ENCODE assay signal across 1 cellular context in the genomic region with DNA sequence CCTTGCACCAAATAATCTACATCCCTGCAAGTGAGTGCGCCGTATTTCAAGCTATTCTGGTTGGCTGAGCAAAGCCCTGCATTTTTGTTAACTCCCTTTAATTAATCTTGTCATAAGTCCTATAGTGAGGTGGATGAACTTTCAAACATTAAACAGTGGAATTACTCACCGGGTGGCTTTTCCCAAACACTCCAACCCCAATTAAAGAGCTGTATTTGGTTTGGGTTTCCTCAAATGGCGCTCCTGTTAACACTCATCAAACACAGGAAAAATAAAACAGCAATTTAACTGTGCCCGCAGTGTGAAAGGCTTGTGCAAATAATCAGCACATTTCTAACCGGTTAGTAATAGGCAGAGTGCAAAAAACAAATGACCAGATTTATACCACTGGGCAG.
TF ChIP-seq lines count a peak whose summit lies in the region.

No MANE protein-coding gene starts in this region.

TF ChIP-seq in HEK293, 187 proteins besides CTCF, POLR2A, EP300 and RAD21 (continued from another document and continues in another):
- no peak for TF ChIP-seq ZNF701 (tag by site-specific recombination; IDR thresholded peaks at IDR 0.05)
- no peak for TF ChIP-seq ZNF169 (tag by site-specific recombination; IDR thresholded peaks at IDR 0.05)
- 0 out of 2 replicates have a peak, but pooled peaks have one; percentile 23 for TF ChIP-seq YY1 (tag by site-specific recombination; IDR thresholded peaks at IDR 0.05)
- TF ChIP-seq ZNF596 (tag by site-specific recombination; IDR thresholded peaks at IDR 0.05): peak; percentile 21; the same call in 1 of the 2 replicates
- TF ChIP-seq, protein P1, sequence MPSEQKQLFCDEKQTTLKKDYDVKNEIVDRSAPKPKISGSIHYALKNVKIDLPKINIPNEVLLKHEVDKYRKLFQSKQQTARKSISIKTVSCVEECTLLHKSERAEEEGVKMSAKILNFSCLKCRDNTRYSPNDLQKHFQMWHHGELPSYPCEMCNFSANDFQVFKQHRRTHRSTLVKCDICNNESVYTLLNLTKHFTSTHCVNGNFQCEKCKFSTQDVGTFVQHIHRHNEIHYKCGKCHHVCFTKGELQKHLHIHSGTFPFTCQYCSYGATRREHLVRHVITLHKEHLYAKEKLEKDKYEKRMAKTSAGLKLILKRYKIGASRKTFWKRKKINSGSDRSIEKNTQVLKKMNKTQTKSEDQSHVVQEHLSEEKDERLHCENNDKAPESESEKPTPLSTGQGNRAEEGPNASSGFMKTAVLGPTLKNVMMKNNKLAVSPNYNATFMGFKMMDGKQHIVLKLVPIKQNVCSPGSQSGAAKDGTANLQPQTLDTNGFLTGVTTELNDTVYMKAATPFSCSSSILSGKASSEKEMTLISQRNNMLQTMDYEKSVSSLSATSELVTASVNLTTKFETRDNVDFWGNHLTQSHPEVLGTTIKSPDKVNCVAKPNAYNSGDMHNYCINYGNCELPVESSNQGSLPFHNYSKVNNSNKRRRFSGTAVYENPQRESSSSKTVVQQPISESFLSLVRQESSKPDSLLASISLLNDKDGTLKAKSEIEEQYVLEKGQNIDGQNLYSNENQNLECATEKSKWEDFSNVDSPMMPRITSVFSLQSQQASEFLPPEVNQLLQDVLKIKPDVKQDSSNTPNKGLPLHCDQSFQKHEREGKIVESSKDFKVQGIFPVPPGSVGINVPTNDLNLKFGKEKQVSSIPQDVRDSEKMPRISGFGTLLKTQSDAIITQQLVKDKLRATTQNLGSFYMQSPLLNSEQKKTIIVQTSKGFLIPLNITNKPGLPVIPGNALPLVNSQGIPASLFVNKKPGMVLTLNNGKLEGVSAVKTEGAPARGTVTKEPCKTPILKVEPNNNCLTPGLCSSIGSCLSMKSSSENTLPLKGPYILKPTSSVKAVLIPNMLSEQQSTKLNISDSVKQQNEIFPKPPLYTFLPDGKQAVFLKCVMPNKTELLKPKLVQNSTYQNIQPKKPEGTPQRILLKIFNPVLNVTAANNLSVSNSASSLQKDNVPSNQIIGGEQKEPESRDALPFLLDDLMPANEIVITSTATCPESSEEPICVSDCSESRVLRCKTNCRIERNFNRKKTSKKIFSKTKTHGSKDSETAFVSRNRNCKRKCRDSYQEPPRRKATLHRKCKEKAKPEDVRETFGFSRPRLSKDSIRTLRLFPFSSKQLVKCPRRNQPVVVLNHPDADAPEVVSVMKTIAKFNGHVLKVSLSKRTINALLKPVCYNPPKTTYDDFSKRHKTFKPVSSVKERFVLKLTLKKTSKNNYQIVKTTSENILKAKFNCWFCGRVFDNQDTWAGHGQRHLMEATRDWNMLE (tag by site-specific recombination; conservative IDR thresholded peaks at IDR 0.05; ENCODE audit: low read depth): 0 out of 2 replicates have a peak, but pooled peaks have one; percentile 5
- TF ChIP-seq KLF1 (tag by site-specific recombination; IDR thresholded peaks at IDR 0.05): peak; percentile 59
- TF ChIP-seq SETDB1 (IDR thresholded peaks at IDR 0.05; ENCODE audit: insufficient read length, low read length): no peak
- no peak for TF ChIP-seq ZNF214 (tag by site-specific recombination; IDR thresholded peaks at IDR 0.05; ENCODE audit: borderline replicate concordance)
- TF ChIP-seq, protein P2, sequence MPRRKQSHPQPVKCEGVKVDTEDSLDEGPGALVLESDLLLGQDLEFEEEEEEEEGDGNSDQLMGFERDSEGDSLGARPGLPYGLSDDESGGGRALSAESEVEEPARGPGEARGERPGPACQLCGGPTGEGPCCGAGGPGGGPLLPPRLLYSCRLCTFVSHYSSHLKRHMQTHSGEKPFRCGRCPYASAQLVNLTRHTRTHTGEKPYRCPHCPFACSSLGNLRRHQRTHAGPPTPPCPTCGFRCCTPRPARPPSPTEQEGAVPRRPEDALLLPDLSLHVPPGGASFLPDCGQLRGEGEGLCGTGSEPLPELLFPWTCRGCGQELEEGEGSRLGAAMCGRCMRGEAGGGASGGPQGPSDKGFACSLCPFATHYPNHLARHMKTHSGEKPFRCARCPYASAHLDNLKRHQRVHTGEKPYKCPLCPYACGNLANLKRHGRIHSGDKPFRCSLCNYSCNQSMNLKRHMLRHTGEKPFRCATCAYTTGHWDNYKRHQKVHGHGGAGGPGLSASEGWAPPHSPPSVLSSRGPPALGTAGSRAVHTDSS (tag by site-specific recombination; IDR thresholded peaks at IDR 0.05): peak; percentile 11; the same call in 1 of the 2 replicates
- TF ChIP-seq, protein P3, sequence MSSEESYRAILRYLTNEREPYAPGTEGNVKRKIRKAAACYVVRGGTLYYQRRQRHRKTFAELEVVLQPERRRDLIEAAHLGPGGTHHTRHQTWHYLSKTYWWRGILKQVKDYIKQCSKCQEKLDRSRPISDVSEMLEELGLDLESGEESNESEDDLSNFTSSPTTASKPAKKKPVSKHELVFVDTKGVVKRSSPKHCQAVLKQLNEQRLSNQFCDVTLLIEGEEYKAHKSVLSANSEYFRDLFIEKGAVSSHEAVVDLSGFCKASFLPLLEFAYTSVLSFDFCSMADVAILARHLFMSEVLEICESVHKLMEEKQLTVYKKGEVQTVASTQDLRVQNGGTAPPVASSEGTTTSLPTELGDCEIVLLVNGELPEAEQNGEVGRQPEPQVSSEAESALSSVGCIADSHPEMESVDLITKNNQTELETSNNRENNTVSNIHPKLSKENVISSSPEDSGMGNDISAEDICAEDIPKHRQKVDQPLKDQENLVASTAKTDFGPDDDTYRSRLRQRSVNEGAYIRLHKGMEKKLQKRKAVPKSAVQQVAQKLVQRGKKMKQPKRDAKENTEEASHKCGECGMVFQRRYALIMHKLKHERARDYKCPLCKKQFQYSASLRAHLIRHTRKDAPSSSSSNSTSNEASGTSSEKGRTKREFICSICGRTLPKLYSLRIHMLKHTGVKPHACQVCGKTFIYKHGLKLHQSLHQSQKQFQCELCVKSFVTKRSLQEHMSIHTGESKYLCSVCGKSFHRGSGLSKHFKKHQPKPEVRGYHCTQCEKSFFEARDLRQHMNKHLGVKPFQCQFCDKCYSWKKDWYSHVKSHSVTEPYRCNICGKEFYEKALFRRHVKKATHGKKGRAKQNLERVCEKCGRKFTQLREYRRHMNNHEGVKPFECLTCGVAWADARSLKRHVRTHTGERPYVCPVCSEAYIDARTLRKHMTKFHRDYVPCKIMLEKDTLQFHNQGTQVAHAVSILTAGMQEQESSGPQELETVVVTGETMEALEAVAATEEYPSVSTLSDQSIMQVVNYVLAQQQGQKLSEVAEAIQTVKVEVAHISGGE (tag by site-specific recombination; conservative IDR thresholded peaks at IDR 0.05; ENCODE audit: low read depth): 0 out of 2 replicates have a peak, but pooled peaks have one; percentile 9
- 0 out of 2 replicates have a peak, but pooled peaks have one; percentile 14 for TF ChIP-seq ZNF626 (tag by site-specific recombination; IDR thresholded peaks at IDR 0.05)
- peak; percentile 96 for TF ChIP-seq GLI2 (tag by site-specific recombination; IDR thresholded peaks at IDR 0.05; ENCODE audit: borderline replicate concordance, low read depth)
- TF ChIP-seq IKZF3 (tag by site-specific recombination; IDR thresholded peaks at IDR 0.05): peak; percentile 96
- no peak for TF ChIP-seq ZNF544 (tag by site-specific recombination; IDR thresholded peaks at IDR 0.05)
- TF ChIP-seq KLF8 (tag by site-specific recombination; IDR thresholded peaks at IDR 0.05): peak; percentile 9; the same call in 1 of the 2 replicates
- TF ChIP-seq ZNF146 (tag by site-specific recombination; IDR thresholded peaks at IDR 0.05): 0 out of 2 replicates have a peak, but pooled peaks have one; percentile 13
- TF ChIP-seq, protein P4, sequence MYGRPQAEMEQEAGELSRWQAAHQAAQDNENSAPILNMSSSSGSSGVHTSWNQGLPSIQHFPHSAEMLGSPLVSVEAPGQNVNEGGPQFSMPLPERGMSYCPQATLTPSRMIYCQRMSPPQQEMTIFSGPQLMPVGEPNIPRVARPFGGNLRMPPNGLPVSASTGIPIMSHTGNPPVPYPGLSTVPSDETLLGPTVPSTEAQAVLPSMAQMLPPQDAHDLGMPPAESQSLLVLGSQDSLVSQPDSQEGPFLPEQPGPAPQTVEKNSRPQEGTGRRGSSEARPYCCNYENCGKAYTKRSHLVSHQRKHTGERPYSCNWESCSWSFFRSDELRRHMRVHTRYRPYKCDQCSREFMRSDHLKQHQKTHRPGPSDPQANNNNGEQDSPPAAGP (tag by site-specific recombination; IDR thresholded peaks at IDR 0.05): peak; percentile 88
- TF ChIP-seq ZNF561 (tag by site-specific recombination; IDR thresholded peaks at IDR 0.05; ENCODE audit: borderline replicate concordance): peak; percentile 47; the same call in 1 of the 2 replicates
- TF ChIP-seq ZNF785 (tag by site-specific recombination; IDR thresholded peaks at IDR 0.05): no peak
- TF ChIP-seq ZNF394 (tag by site-specific recombination; IDR thresholded peaks at IDR 0.05; ENCODE audit: borderline replicate concordance): peak; percentile 10; the same call in 1 of the 2 replicates
- TF ChIP-seq, protein P5, sequence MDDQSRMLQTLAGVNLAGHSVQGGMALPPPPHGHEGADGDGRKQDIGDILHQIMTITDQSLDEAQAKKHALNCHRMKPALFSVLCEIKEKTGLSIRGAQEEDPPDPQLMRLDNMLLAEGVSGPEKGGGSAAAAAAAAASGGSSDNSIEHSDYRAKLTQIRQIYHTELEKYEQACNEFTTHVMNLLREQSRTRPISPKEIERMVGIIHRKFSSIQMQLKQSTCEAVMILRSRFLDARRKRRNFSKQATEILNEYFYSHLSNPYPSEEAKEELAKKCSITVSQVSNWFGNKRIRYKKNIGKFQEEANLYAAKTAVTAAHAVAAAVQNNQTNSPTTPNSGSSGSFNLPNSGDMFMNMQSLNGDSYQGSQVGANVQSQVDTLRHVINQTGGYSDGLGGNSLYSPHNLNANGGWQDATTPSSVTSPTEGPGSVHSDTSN (CRISPR knock-in tag; IDR thresholded peaks at IDR 0.05): no peak
- no peak for TF ChIP-seq ZNF660 (tag by site-specific recombination; IDR thresholded peaks at IDR 0.05)
- TF ChIP-seq, protein P6, sequence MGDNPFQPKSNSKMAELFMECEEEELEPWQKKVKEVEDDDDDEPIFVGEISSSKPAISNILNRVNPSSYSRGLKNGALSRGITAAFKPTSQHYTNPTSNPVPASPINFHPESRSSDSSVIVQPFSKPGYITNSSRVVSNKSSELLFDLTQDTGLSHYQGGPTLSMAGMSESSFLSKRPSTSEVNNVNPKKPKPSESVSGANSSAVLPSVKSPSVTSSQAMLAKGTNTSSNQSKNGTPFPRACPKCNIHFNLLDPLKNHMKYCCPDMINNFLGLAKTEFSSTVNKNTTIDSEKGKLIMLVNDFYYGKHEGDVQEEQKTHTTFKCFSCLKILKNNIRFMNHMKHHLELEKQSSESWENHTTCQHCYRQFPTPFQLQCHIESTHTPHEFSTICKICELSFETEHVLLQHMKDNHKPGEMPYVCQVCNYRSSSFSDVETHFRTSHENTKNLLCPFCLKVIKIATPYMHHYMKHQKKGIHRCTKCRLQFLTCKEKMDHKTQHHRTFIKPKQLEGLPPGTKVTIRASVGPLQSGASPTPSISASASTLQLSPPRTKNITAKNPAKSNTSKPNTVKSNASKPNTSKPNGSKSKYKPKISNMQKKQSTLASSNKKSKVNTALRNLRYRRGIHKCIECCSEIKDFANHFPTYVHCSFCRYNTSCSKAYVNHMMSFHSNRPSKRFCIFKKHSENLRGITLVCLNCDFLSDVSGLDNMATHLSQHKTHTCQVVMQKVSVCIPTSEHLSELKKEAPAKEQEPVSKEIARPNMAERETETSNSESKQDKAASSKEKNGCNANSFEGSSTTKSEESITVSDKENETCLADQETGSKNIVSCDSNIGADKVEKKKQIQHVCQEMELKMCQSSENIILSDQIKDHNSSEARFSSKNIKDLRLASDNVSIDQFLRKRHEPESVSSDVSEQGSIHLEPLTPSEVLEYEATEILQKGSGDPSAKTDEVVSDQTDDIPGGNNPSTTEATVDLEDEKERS (tag by site-specific recombination; IDR thresholded peaks at IDR 0.05): no peak
- peak; percentile 95 for TF ChIP-seq GFI1B (tag by site-specific recombination; IDR thresholded peaks at IDR 0.05)
- no peak for TF ChIP-seq ZNF404 (tag by site-specific recombination; IDR thresholded peaks at IDR 0.05)
- TF ChIP-seq ZFP3 (tag by site-specific recombination; IDR thresholded peaks at IDR 0.05; ENCODE audit: low read depth): no peak
- TF ChIP-seq MEIS1 (CRISPR knock-in tag; IDR thresholded peaks at IDR 0.05; ENCODE audit: borderline replicate concordance): no peak
- TF ChIP-seq ZNF555 (tag by site-specific recombination; conservative IDR thresholded peaks at IDR 0.05): no peak
- peak; percentile 85; the same call in 1 of the 2 replicates for TF ChIP-seq ZSCAN30 (tag by site-specific recombination; IDR thresholded peaks at IDR 0.05)
- TF ChIP-seq KLF10 (tag by site-specific recombination; IDR thresholded peaks at IDR 0.05): peak; percentile 92
- no peak for TF ChIP-seq ZNF16 (tag by site-specific recombination; IDR thresholded peaks at IDR 0.05; ENCODE audit: low read depth)
- peak; percentile 30 for TF ChIP-seq ZXDB (tag by site-specific recombination; IDR thresholded peaks at IDR 0.05)
- no peak for TF ChIP-seq ZNF157 (tag by site-specific recombination; IDR thresholded peaks at IDR 0.05)
- TF ChIP-seq ZNF140 (tag by site-specific recombination; IDR thresholded peaks at IDR 0.05): no peak
- peak; percentile 98 for TF ChIP-seq FEZF1 (tag by site-specific recombination; IDR thresholded peaks at IDR 0.05)
- no peak; the same call in 1 of the 2 replicates for TF ChIP-seq ZNF629 (tag by site-specific recombination; IDR thresholded peaks at IDR 0.05)
- TF ChIP-seq ZNF19 (tag by site-specific recombination; IDR thresholded peaks at IDR 0.05; ENCODE audit: low read depth): no peak
- no peak for TF ChIP-seq ZNF473 (tag by site-specific recombination; IDR thresholded peaks at IDR 0.05)
- peak; percentile 57 for TF ChIP-seq ZNF76 (tag by site-specific recombination; IDR thresholded peaks at IDR 0.05; ENCODE audit: borderline replicate concordance, low read depth)
- no peak for TF ChIP-seq GLI4 (tag by site-specific recombination; IDR thresholded peaks at IDR 0.05)
- TF ChIP-seq, protein P7, sequence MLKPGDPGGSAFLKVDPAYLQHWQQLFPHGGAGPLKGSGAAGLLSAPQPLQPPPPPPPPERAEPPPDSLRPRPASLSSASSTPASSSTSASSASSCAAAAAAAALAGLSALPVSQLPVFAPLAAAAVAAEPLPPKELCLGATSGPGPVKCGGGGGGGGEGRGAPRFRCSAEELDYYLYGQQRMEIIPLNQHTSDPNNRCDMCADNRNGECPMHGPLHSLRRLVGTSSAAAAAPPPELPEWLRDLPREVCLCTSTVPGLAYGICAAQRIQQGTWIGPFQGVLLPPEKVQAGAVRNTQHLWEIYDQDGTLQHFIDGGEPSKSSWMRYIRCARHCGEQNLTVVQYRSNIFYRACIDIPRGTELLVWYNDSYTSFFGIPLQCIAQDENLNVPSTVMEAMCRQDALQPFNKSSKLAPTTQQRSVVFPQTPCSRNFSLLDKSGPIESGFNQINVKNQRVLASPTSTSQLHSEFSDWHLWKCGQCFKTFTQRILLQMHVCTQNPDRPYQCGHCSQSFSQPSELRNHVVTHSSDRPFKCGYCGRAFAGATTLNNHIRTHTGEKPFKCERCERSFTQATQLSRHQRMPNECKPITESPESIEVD (tag by site-specific recombination; IDR thresholded peaks at IDR 0.05): peak; percentile 83
- TF ChIP-seq HOXA7 (CRISPR knock-in tag; IDR thresholded peaks at IDR 0.05; ENCODE audit: borderline replicate concordance): no peak
- TF ChIP-seq, protein P8, sequence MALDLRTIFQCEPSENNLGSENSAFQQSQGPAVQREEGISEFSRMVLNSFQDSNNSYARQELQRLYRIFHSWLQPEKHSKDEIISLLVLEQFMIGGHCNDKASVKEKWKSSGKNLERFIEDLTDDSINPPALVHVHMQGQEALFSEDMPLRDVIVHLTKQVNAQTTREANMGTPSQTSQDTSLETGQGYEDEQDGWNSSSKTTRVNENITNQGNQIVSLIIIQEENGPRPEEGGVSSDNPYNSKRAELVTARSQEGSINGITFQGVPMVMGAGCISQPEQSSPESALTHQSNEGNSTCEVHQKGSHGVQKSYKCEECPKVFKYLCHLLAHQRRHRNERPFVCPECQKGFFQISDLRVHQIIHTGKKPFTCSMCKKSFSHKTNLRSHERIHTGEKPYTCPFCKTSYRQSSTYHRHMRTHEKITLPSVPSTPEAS (tag by site-specific recombination; IDR thresholded peaks at IDR 0.05): peak; percentile 8
- TF ChIP-seq SP7 (tag by site-specific recombination; IDR thresholded peaks at IDR 0.05): peak; percentile 64
